In the genomic region with DNA sequence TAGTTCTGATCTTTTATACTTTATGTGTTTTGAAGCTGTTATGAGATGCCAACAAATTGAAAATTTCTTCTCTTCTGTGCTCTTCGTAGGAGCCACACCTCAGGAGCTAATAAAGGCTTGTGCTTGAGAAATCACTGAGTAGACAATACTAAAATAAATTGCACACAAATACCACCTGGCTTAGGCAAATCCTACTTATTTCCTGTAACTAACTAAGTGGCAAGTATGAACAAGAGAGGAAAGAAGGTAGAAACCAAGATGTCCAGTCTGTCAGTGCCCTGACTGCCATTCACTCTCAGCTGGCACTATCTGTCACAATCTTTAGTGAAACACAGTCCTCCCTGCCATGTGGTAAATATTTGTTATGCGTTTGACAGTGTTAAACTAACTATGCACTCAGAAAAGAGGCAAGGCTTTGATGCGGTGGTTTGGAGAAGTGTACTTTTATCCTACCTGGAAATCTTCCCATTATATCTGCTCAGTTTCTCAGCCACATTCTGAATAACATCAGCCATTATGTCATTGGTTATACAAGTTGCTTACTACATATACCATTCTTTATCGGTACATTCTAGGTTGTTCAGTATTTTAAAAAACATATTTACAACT, we compare ENCODE assay signal across 36 cellular contexts.
"Had no signal": no experiment of that assay in that cellular context is flagged by ENCODE, and none has a peak within 500 bp of the region (broad histone marks: within the 10 kb centered on the region; RNA-seq: fewer than 3 reads in every experiment).

No MANE protein-coding gene starts in this region.

- H2AFZ ChIP-seq: PC-9 had no signal

- H3K36me3 ChIP-seq: brain microvascular endothelial cell, WERI-Rb-1 had no signal

- H3K27me3 ChIP-seq: brain microvascular endothelial cell had no signal

- ATAC-seq: activated CD8-positive, alpha-beta T cell treated with anti-CD3 and anti-CD28 coated beads for 36 hours; activated T-cell treated with anti-CD3 and anti-CD28 coated beads, Interleukin-2, amount 50 U/mL, for 72 hours; activated T-helper 17 cell treated with anti-CD3 and anti-CD28 coated beads, Interleukin-2, amount 50 U/mL, for 72 hours had no signal

- H3K4me3 ChIP-seq: PC-9 had no signal

- H3K4me2 ChIP-seq: KMS-11, PC-9 had no signal

- DNase-seq: activated CD4-positive, alpha-beta T cell treated with anti-CD3 and anti-CD28 coated beads for 1 hour; activated CD4-positive, alpha-beta T cell treated with anti-CD3 and anti-CD28 coated beads for 48 hours; activated CD4-positive, alpha-beta T cell treated with anti-CD3 and anti-CD28 coated beads, Interleukin-2, amount 50 U/mL, for 4 hours; activated CD4-positive, CD25-positive, alpha-beta regulatory T cell; activated CD8-positive, alpha-beta T cell treated with anti-CD3 and anti-CD28 coated beads for 36 hours; activated effector memory CD4-positive, alpha-beta T cell treated with anti-CD3 and anti-CD28 coated beads, Interleukin-2, amount 50 U/mL, for 16 hours; activated naive CD4-positive, alpha-beta T cell; activated naive CD4-positive, alpha-beta T cell treated with anti-CD3 and anti-CD28 coated beads, Interleukin-2, amount 50 U/mL, for 16 hours; activated naive CD8-positive, alpha-beta T cell treated with anti-CD3 and anti-CD28 coated beads for 36 hours; activated T-cell treated with anti-CD3 and anti-CD28 coated beads, Interleukin-2, amount 50 U/mL, for 1 hour; activated T-cell treated with anti-CD3 and anti-CD28 coated beads, Interleukin-2, amount 50 U/mL, for 72 hours; amniotic stem cell; aorta; brain microvascular endothelial cell; central memory CD4-positive, alpha-beta T cell; NCI-H1048; NCI-H1105 treated with DMSO at 0.1 percent for 48 hours; NCI-H1436; NCI-H1694; NCI-H1930; NCI-H2081 treated with DMSO at 0.1 percent for 48 hours; NCI-H226; NCI-H446 treated with DMSO at 0.1 percent for 48 hours; NCI-H524; NCI-H69; NCI-H82; NK-92 treated with Interleukin-12 subunit alpha and Interleukin-12 subunit beta, amount 100 ng/mL, for 24 hours; PC-9; SW 1271; T-helper 1 cell; T-helper 2 cell; T-helper 9 cell; WERI-Rb-1 had no signal

- H3K27ac ChIP-seq: brain microvascular endothelial cell, KMS-11, PC-9, RWPE1, WERI-Rb-1 had no signal

- H3K9ac ChIP-seq: KMS-11 had no signal
